In genomic region chr9:99823392-99824377, GRCh38 we compare ENCODE assay signal across 8 cellular contexts. TPM values are rescaled to one million over a fixed set of nuclear protein-coding genes. Genes with fewer than 3 reads are reported as not detected.
A peak's percentile ranks its signal among the peaks of the same experiment; 100 is the strongest.
DNase-seq lines count a peak whose midpoint lies in the region; ATAC-seq and TF ChIP-seq lines count a peak whose summit lies in the region.

No MANE protein-coding gene starts in this region.

- DNase-seq in AG09309 (ENCODE audit: low read depth), result no peak
- peak; percentile 30 for DNase-seq in HEK293T (ENCODE audit: extremely low spot score)
- peak; percentile 41 for DNase-seq in WTC11 (ENCODE audit: low spot score)
- peak; percentile 54 for DNase-seq in central memory CD4-positive, alpha-beta T cell
- DNase-seq in stimulated activated CD4-positive, alpha-beta T cell treated with anti-CD3 and anti-CD28 coated beads, Interleukin-2, amount 100 ng/mL, for 48 hours, result peak; percentile 72 to 78
- no peak for DNase-seq in inferior parietal cortex (ENCODE audit: extremely low spot score)

- no peaks in the 10 kb centered on the region for H3K36me3 ChIP-seq in liver (ENCODE audit: control insufficient read depth in 4 of 4, insufficient read depth in 3 of 4, low read depth in 1 of 4, low read length in 3 of 4)

- no peaks in the 10 kb centered on the region for H3K36me3 Mint-ChIP-seq in WTC11

- WGBS in liver, result 3% methylated on average over 61 of the region's 61 CpGs

- peaks cover 39% of the 10 kb centered on the region for H3K4me1 Mint-ChIP-seq in WTC11

- H3K27ac ChIP-seq in liver (ENCODE audit: low read depth in 1 of 2, low read length in 2 of 2), result no peak overlapping the region

- H3K4me1 ChIP-seq in liver (ENCODE audit: control insufficient read depth in 4 of 4, insufficient read depth in 4 of 4, low read length in 3 of 4), result peaks cover 16 to 50% (median 35%) of the 10 kb centered on the region in 4 donors

- H3K27me3 ChIP-seq in liver (ENCODE audit: control insufficient read depth in 4 of 4, insufficient read depth in 4 of 4, low read length in 3 of 4), result peaks cover under 1 to 13% (median 3%) of the 10 kb centered on the region in 4 donors

- ATAC-seq in WTC11, result no peak
- no peak for ATAC-seq in HG03039 (IDR thresholded peaks at IDR 0.05; ENCODE audit: unreplicated experiment)

- H3K4me3 Mint-ChIP-seq in WTC11, result peak overlapping the region; percentile 73

- peak overlapping the region; percentile 41 to 50 for H3K9ac ChIP-seq in liver (ENCODE audit: low read depth in 1 of 2, low read length in 2 of 2)

- CTCF ChIA-PET in HEK293T (lab: Yijun Ruan, JAX), result no interaction called here
- CTCF ChIA-PET in WTC11 (lab: Charles Lee), result interaction anchor here (0.6 to 1.9 kb wide), 26 partner anchors 10 to 651 kb away, joined by 3 to 19 read pairs (median 4); partner anchors contain the start of gene STX17

- no peak overlapping the region for H3K27ac Mint-ChIP-seq in WTC11

- peak overlapping the region; percentile 66 for H3K4me3 ChIP-seq in AG09309 (ENCODE audit: control insufficient read depth, low read depth, low read length)
- peak overlapping the region; percentile 59 to 90 (median 82) for H3K4me3 ChIP-seq in liver (ENCODE audit: low read depth in 1 of 3, low read length in 3 of 3)

- peaks cover 86% of the 10 kb centered on the region for H3K27me3 Mint-ChIP-seq in WTC11 (ENCODE audit: low read depth)

- no peaks in the 10 kb centered on the region for H3K9me3 Mint-ChIP-seq in WTC11

- POLR2A ChIA-PET in HEK293T (lab: Yijun Ruan, JAX), result no interaction called here
- POLR2A ChIA-PET in WTC11 (lab: Charles Lee), result interaction anchor here (1.4 kb wide), 1 partner anchor 12 kb away, joined by 3 read pairs; no protein-coding TSS in a partner anchor

- TF ChIP-seq CTCF in AG09309 (IDR thresholded peaks at IDR 0.05; ENCODE audit: control insufficient read depth, insufficient read depth, low read depth, low read length, missing control alignments) (no peak), WTC11 (IDR thresholded peaks at IDR 0.05) (no peak), liver (IDR thresholded peaks at IDR 0.05; ENCODE audit: low read depth, low read length, missing input control) (no peak)

- no peaks in the 10 kb centered on the region for H3K9me3 ChIP-seq in liver (ENCODE audit: control insufficient read depth in 4 of 4, low read length in 3 of 4)

- TF ChIP-seq RAD21 in liver (IDR thresholded peaks at IDR 0.05), result no peak

TF ChIP-seq in HEK293T, 16 proteins besides CTCF, POLR2A, EP300 and RAD21:
- TF ChIP-seq FOXM1 (IDR thresholded peaks at IDR 0.05; ENCODE audit: borderline replicate concordance) (no peak), SUZ12 (IDR thresholded peaks at IDR 0.05) (no peak), NFRKB (IDR thresholded peaks at IDR 0.05) (no peak), PKNOX1 (IDR thresholded peaks at IDR 0.05) (no peak; the same call in 1 of the 2 replicates), ARNT (IDR thresholded peaks at IDR 0.05) (no peak), ELF4 (IDR thresholded peaks at IDR 0.05) (no peak), FOXK2 (IDR thresholded peaks at IDR 0.05) (no peak), LEF1 (IDR thresholded peaks at IDR 0.05; ENCODE audit: borderline replicate concordance) (no peak), L3MBTL2 (conservative IDR thresholded peaks at IDR 0.05) (no peak; the same call in 1 of the 2 replicates), TARDBP (IDR thresholded peaks at IDR 0.05) (no peak), ZNF384 (IDR thresholded peaks at IDR 0.05) (no peak), SP1 (IDR thresholded peaks at IDR 0.05) (no peak), FOXA1 (IDR thresholded peaks at IDR 0.05) (no peak), BHLHE40 (IDR thresholded peaks at IDR 0.05; ENCODE audit: borderline replicate concordance) (no peak), CTBP1 (IDR thresholded peaks at IDR 0.05; ENCODE audit: borderline replicate concordance) (no peak)
TF ChIP-seq in HEK293T: peak in this region for 0.

TF ChIP-seq in WTC11, 78 proteins besides CTCF, POLR2A, EP300 and RAD21 (continues in another document):
- no peak for TF ChIP-seq MXD4 (CRISPR knock-in tag; IDR thresholded peaks at IDR 0.05; ENCODE audit: borderline replicate concordance)
- no peak for TF ChIP-seq MYBL2 (CRISPR knock-in tag; IDR thresholded peaks at IDR 0.05)
- no peak for TF ChIP-seq ARID4B (CRISPR knock-in tag; IDR thresholded peaks at IDR 0.05; ENCODE audit: borderline replicate concordance)
- no peak for TF ChIP-seq NR1H2 (CRISPR knock-in tag; IDR thresholded peaks at IDR 0.05)
- no peak for TF ChIP-seq TCF7 (CRISPR knock-in tag; IDR thresholded peaks at IDR 0.05; ENCODE audit: low read depth)
- no peak for TF ChIP-seq ZNF121 (CRISPR knock-in tag; IDR thresholded peaks at IDR 0.05)
- TF ChIP-seq HMGA2 (CRISPR knock-in tag; IDR thresholded peaks at IDR 0.05), result no peak
- TF ChIP-seq OVOL2 (CRISPR knock-in tag; IDR thresholded peaks at IDR 0.05; ENCODE audit: borderline replicate concordance), result no peak

TF ChIP-seq in liver, 16 proteins besides CTCF, POLR2A, EP300 and RAD21:
- TF ChIP-seq TAF1 (conservative IDR thresholded peaks at IDR 0.05) (no peak), MAX (IDR thresholded peaks at IDR 0.05) (no peak), RXRA (IDR thresholded peaks at IDR 0.05) (no peak), JUND (IDR thresholded peaks at IDR 0.05) (no peak), YY1 (IDR thresholded peaks at IDR 0.05) (no peak), NR2F2 (IDR thresholded peaks at IDR 0.05) (no peak), HNF4G (IDR thresholded peaks at IDR 0.05) (no peak), SP1 (IDR thresholded peaks at IDR 0.05) (no peak), FOXA1 (IDR thresholded peaks at IDR 0.05) (no peak), FOXA2 (IDR thresholded peaks at IDR 0.05) (no peak), GABPA (IDR thresholded peaks at IDR 0.05 in 1 of 2, conservative IDR thresholded peaks at IDR 0.05 in 1 of 2) (no peak), ZBTB33 (IDR thresholded peaks at IDR 0.05) (no peak), EGR1 (IDR thresholded peaks at IDR 0.05; ENCODE audit: low read depth in 2 of 2) (no peak)

RNA-seq across cellular contexts. Expression of gene NR4A3, which starts 2.0 kb away (rescaled TPM):
- 0.46 to 0.57 TPM (median 0.50 TPM) in 3 replicates for total RNA-seq in WTC11 (2021)
- under 1 TPM; 0.08 to 0.09 TPM for total RNA-seq in liver
- polyA plus RNA-seq in liver, result under 1 TPM; 0.02 to 0.14 TPM

Comparison
In these comparisons a context has a peak if more than half of its experiments do, and no peak if none do; other contexts are left out.
1. DNase-seq: peak in HEK293T (single experiment), WTC11 (single experiment), central memory CD4-positive, alpha-beta T cell (single experiment) and stimulated activated CD4-positive, alpha-beta T cell treated with anti-CD3 and anti-CD28 coated beads, Interleukin-2, amount 100 ng/mL, for 48 hours (2 of 2); none in AG09309 (single experiment) and inferior parietal cortex (single experiment).